In the genomic region with DNA sequence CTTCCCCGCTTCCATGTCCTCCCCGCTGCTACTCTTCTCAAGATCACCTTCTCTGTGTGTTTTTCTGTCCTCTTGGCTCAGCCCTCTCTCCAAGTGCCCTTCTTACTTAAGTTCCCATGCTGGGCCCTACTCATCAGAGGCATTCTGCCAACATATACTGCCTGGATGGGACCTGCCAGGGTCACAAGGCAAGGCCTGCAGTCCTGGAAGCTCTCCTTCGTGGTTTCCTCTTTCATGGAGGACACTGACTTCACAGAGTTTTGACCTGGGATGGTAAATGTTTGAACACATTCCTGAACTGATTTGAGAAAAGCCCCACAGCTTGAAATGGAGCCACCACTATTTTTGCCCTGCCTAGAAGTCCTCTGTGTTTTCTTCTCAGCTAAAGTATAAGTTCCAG, we compare ENCODE assay signal across 17 cellular contexts.
"Had no signal": no experiment of that assay in that cellular context is flagged by ENCODE, and none has a peak within 500 bp of the region (broad histone marks: within the 10 kb centered on the region; RNA-seq: fewer than 3 reads in every experiment).

No MANE protein-coding gene starts in this region.

- H3K9me3 ChIP-seq: colonic mucosa had no signal

- ATAC-seq: activated CD8-positive, alpha-beta T cell treated with anti-CD3 and anti-CD28 coated beads for 36 hours; activated T-cell treated with anti-CD3 and anti-CD28 coated beads, Interleukin-2, amount 50 U/mL, for 4 hours; heart left ventricle; left colon; lower lobe of right lung; stimulated activated effector memory CD8-positive, alpha-beta T cell treated with anti-CD3 and anti-CD28 coated beads, Interleukin-12 subunit alpha, Interleukin-12 subunit beta, amount 100 ng/mL, for 72 hours had no signal

- H3K4me1 ChIP-seq: colonic mucosa, lower lobe of right lung had no signal

- H3K4me3 ChIP-seq: colonic mucosa, esophagus squamous epithelium, heart left ventricle, lower lobe of right lung, ovary had no signal

- H3K27me3 ChIP-seq: colonic mucosa, esophagus squamous epithelium, heart left ventricle, ovary had no signal

- H3K27ac Mint-ChIP-seq: activated CD8-positive, alpha-beta T cell treated with anti-CD3 and anti-CD28 coated beads for 36 hours; mesothelial cell of epicardium; stimulated activated effector memory CD8-positive, alpha-beta T cell treated with anti-CD3 and anti-CD28 coated beads, Interleukin-12 subunit alpha, Interleukin-12 subunit beta, amount 100 ng/mL, for 72 hours had no signal

- H3K36me3 ChIP-seq: colonic mucosa, esophagus squamous epithelium, heart left ventricle, lower lobe of right lung, ovary, WERI-Rb-1 had no signal

- DNase-seq: activated CD4-positive, alpha-beta T cell treated with anti-CD3 and anti-CD28 coated beads for 4 hours; activated CD8-positive, alpha-beta T cell treated with anti-CD3 and anti-CD28 coated beads for 36 hours; activated effector memory CD4-positive, alpha-beta T cell treated with Interleukin-2 at 50 U/mL for 16 hours; activated naive CD4-positive, alpha-beta T cell treated with anti-CD3 and anti-CD28 coated beads, Interleukin-2, amount 50 U/mL, for 16 hours; activated T-cell treated with anti-CD3 and anti-CD28 coated beads, Interleukin-2, amount 50 U/mL, for 4 hours; colonic mucosa; esophagus squamous epithelium; foreskin melanocyte; heart left ventricle; left colon; lower lobe of right lung; ovary; T-helper 1 cell; WERI-Rb-1 had no signal

- H3K4me1 Mint-ChIP-seq: neural crest cell; stimulated activated effector memory CD8-positive, alpha-beta T cell treated with anti-CD3 and anti-CD28 coated beads, Interleukin-12 subunit alpha, Interleukin-12 subunit beta, amount 100 ng/mL, for 72 hours had no signal

- H3K27ac ChIP-seq: colonic mucosa, esophagus squamous epithelium, heart left ventricle, lower lobe of right lung, ovary, WERI-Rb-1 had no signal

- H3K4me3 Mint-ChIP-seq: activated CD8-positive, alpha-beta T cell treated with anti-CD3 and anti-CD28 coated beads for 36 hours; activated T-cell treated with anti-CD3 and anti-CD28 coated beads, Interleukin-2, amount 50 U/mL, for 4 hours; mesothelial cell of epicardium; neural crest cell; stimulated activated effector memory CD8-positive, alpha-beta T cell treated with anti-CD3 and anti-CD28 coated beads, Interleukin-12 subunit alpha, Interleukin-12 subunit beta, amount 100 ng/mL, for 72 hours had no signal
